ENCODE assay signal across 18 cellular contexts in the genomic region with DNA sequence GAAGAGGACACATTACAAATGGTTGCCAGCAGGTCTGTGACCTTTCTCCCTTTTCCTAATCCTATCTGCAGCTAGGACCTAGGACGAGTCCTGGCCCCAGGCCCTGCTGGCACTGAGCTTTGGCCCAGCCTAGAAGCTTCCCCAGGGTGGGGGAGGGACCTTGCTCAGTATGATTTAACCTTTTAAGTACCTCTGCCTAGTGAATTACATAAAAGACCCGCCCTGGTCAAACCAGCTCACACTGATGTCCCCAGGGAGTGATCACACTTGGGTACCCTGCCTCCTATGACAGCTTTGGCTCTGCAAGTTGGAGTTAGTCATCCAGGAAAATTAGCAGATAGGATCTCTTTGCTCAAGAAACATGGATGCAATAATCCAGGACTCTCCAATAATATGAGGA. TPM values are rescaled to one million over a fixed set of nuclear protein-coding genes. Genes with fewer than 3 reads are reported as not detected.
DNase-seq lines count a peak whose midpoint lies in the region; ATAC-seq, FAIRE-seq and TF ChIP-seq lines count a peak whose summit lies in the region.
"Had no signal": no experiment of that assay in that cellular context is flagged by ENCODE, and none has a peak within 500 bp of the region (broad histone marks: within the 10 kb centered on the region; RNA-seq: fewer than 3 reads in every experiment).

No MANE protein-coding gene starts in this region.

- H3K27me3 ChIP-seq in mucosa of stomach (ENCODE audit: control insufficient read depth, insufficient read depth, low read length) = no peaks in the 10 kb centered on the region

- intact Hi-C loops in activated CD4-positive, alpha-beta T cell treated with anti-CD3 and anti-CD28 coated beads, Interleukin-2, amount 10 ng/mL, durations not matched to agents 24 days and 14 days (cut with micrococcal nuclease) = no loop called here

- H3K4me1 ChIP-seq in mucosa of stomach (ENCODE audit: control insufficient read depth, insufficient read depth, low read length) = peaks cover 57% of the 10 kb centered on the region

- no peak for FAIRE-seq in RCC 7860 (lab: Jason Lieb, UNC)
- FAIRE-seq: D721Med had no signal

- H3K27me3 Mint-ChIP-seq in activated CD4-positive, alpha-beta T cell treated with anti-CD3 and anti-CD28 coated beads, Interleukin-2, amount 10 ng/mL, durations not matched to agents 24 days and 14 days = no peaks in the 10 kb centered on the region
- H3K27me3 Mint-ChIP-seq: dendritic cell treated with granulocyte-macrophage colony-stimulating factor and Interleukin-4, amounts not matched to agents 40 ng/mL and 50 ng/mL, for 4 days; IgD-negative memory B cell; stimulated activated naive CD8-positive, alpha-beta T cell treated with anti-CD3 and anti-CD28 coated beads, Interleukin-15, Interleukin-2, amounts not matched to agents 100 ng/mL and 50 ng/mL, for 24 hours; T-cell had no signal

- peaks cover 10% of the 10 kb centered on the region for H3K36me3 ChIP-seq in mucosa of stomach (ENCODE audit: control insufficient read depth, insufficient read depth, low read length)

- H3K4me3 ChIP-seq in fibroblast of the aortic adventitia (ENCODE audit: low read depth, low read length) (no peak overlapping the region), mucosa of stomach (ENCODE audit: low read length) (no peak overlapping the region)

- no peak overlapping the region for H3K4me3 Mint-ChIP-seq in activated CD4-positive, alpha-beta T cell treated with anti-CD3 and anti-CD28 coated beads, Interleukin-2, amount 10 ng/mL, durations not matched to agents 24 days and 14 days
- H3K4me3 Mint-ChIP-seq: dendritic cell treated with granulocyte-macrophage colony-stimulating factor and Interleukin-4, amounts not matched to agents 40 ng/mL and 50 ng/mL, for 4 days; IgD-negative memory B cell; stimulated activated naive CD8-positive, alpha-beta T cell treated with anti-CD3 and anti-CD28 coated beads, Interleukin-15, Interleukin-2, amounts not matched to agents 100 ng/mL and 50 ng/mL, for 24 hours; T-cell had no signal

- H3K9ac ChIP-seq in mucosa of stomach (ENCODE audit: low read length) = peak overlapping the region; percentile 30

- peaks cover 3% of the 10 kb centered on the region for H3K4me1 Mint-ChIP-seq in activated CD4-positive, alpha-beta T cell treated with anti-CD3 and anti-CD28 coated beads, Interleukin-2, amount 10 ng/mL, durations not matched to agents 24 days and 14 days
- H3K4me1 Mint-ChIP-seq: IgD-negative memory B cell had no signal

- TF ChIP-seq CTCF in fibroblast of the aortic adventitia (IDR thresholded peaks at IDR 0.05; ENCODE audit: insufficient read depth, low read length) = no peak

- H3K9me3 Mint-ChIP-seq in activated CD4-positive, alpha-beta T cell treated with anti-CD3 and anti-CD28 coated beads, Interleukin-2, amount 10 ng/mL, durations not matched to agents 24 days and 14 days = no peaks in the 10 kb centered on the region
- H3K9me3 Mint-ChIP-seq: dendritic cell treated with granulocyte-macrophage colony-stimulating factor and Interleukin-4, amounts not matched to agents 40 ng/mL and 50 ng/mL, for 4 days; IgD-negative memory B cell; stimulated activated naive CD8-positive, alpha-beta T cell treated with anti-CD3 and anti-CD28 coated beads, Interleukin-15, Interleukin-2, amounts not matched to agents 100 ng/mL and 50 ng/mL, for 24 hours; T-cell had no signal

- no peaks in the 10 kb centered on the region for H3K9me3 ChIP-seq in mucosa of stomach (ENCODE audit: control insufficient read depth, low read length)

- ATAC-seq in HG02885 (IDR thresholded peaks at IDR 0.05; ENCODE audit: poor library complexity, unreplicated experiment) (no peak), HG03039 (IDR thresholded peaks at IDR 0.05; ENCODE audit: unreplicated experiment) (no peak)
- ATAC-seq: activated CD4-positive, CD25-positive, alpha-beta regulatory T cell treated with anti-CD3 and anti-CD28 coated beads, Interleukin-2, amount 50 U/mL, for 24 hours; T-cell had no signal

- DNase-seq in AG20443 (ENCODE audit: low spot score) (peak; percentile 23), SK-N-DZ (ENCODE audit: low spot score) (peak; percentile 27), fibroblast of the aortic adventitia (ENCODE audit: low read depth) (peak; percentile 67), RCC 7860 (ENCODE audit: low spot score) (no peak)
- DNase-seq in activated CD4-positive, alpha-beta T cell treated with anti-CD3 and anti-CD28 coated beads, Interleukin-2, amount 10 ng/mL, durations not matched to agents 24 days and 14 days = no peak
- DNase-seq: activated T-cell treated with anti-CD3 and anti-CD28 coated beads, Interleukin-2, amount 50 U/mL, for 1 hour; GOT3; NCI-H1092 treated with DMSO at 0.1 percent for 48 hours; NCI-H345; T-cell had no signal

- H3K27ac Mint-ChIP-seq in activated CD4-positive, alpha-beta T cell treated with anti-CD3 and anti-CD28 coated beads, Interleukin-2, amount 10 ng/mL, durations not matched to agents 24 days and 14 days = no peak overlapping the region
- H3K27ac Mint-ChIP-seq: dendritic cell treated with granulocyte-macrophage colony-stimulating factor and Interleukin-4, amounts not matched to agents 40 ng/mL and 50 ng/mL, for 4 days; IgD-negative memory B cell; stimulated activated naive CD8-positive, alpha-beta T cell treated with anti-CD3 and anti-CD28 coated beads, Interleukin-15, Interleukin-2, amounts not matched to agents 100 ng/mL and 50 ng/mL, for 24 hours; T-cell had no signal

- H3K36me3 Mint-ChIP-seq in activated CD4-positive, alpha-beta T cell treated with anti-CD3 and anti-CD28 coated beads, Interleukin-2, amount 10 ng/mL, durations not matched to agents 24 days and 14 days (ENCODE audit: low read depth) = peaks cover 68% of the 10 kb centered on the region

RNA-seq across cellular contexts. Expression of gene ASCC2, which starts 21.9 kb away (rescaled TPM):
- polyA plus RNA-seq in SK-N-DZ (2014; cell fraction: cytosol; rRNA removed) = 21.8 and 27.2 TPM in 2 replicates
- polyA plus RNA-seq in SK-N-DZ (2014; cell fraction: nucleus; rRNA removed) = 23.1 and 43.9 TPM in 2 replicates
- 22.4 and 33.6 TPM in 2 replicates for total RNA-seq in fibroblast of the aortic adventitia (ENCODE audit: low replicate concordance)
- total RNA-seq in activated CD4-positive, alpha-beta T cell treated with anti-CD3 and anti-CD28 coated beads, Interleukin-2, amount 10 ng/mL, durations not matched to agents 24 days and 14 days = 78.5 and 81.3 TPM in 2 replicates

RNA-seq across cellular contexts. Expression of gene UQCR10, which starts 49.0 kb away (rescaled TPM):
- 98.6 and 126 TPM in 2 replicates for polyA plus RNA-seq in SK-N-DZ (2014; cell fraction: cytosol; rRNA removed)
- 87.0 and 107 TPM in 2 replicates for polyA plus RNA-seq in SK-N-DZ (2014; cell fraction: nucleus; rRNA removed)
- total RNA-seq in fibroblast of the aortic adventitia (ENCODE audit: low replicate concordance) = 11.9 and 53.2 TPM in 2 replicates
- total RNA-seq in activated CD4-positive, alpha-beta T cell treated with anti-CD3 and anti-CD28 coated beads, Interleukin-2, amount 10 ng/mL, durations not matched to agents 24 days and 14 days = 90.1 and 96.2 TPM in 2 replicates

RNA-seq across cellular contexts. Expression of gene ZMAT5, which starts 49.3 kb away (rescaled TPM):
- 49.1 and 51.6 TPM in 2 replicates for polyA plus RNA-seq in SK-N-DZ (2014; cell fraction: cytosol; rRNA removed)
- polyA plus RNA-seq in SK-N-DZ (2014; cell fraction: nucleus; rRNA removed) = 28.3 and 37.1 TPM in 2 replicates
- 10.6 and 17.2 TPM in 2 replicates for total RNA-seq in fibroblast of the aortic adventitia (ENCODE audit: low replicate concordance)
- 24.9 and 26.1 TPM in 2 replicates for total RNA-seq in activated CD4-positive, alpha-beta T cell treated with anti-CD3 and anti-CD28 coated beads, Interleukin-2, amount 10 ng/mL, durations not matched to agents 24 days and 14 days

Comparison
In these comparisons a context has a peak if more than half of its experiments do, and no peak if none do; other contexts are left out.
1. DNase-seq: peak in AG20443 (single experiment), SK-N-DZ (single experiment) and fibroblast of the aortic adventitia (single experiment); none in RCC 7860 (single experiment) and activated CD4-positive, alpha-beta T cell treated with anti-CD3 and anti-CD28 coated beads, Interleukin-2, amount 10 ng/mL, durations not matched to agents 24 days and 14 days (single experiment).